In genomic region chr2:28164280-28164801, GRCh38 we compare ENCODE assay signal across 12 cellular contexts.
DNase-seq lines count a peak whose midpoint lies in the region; ATAC-seq and TF ChIP-seq lines count a peak whose summit lies in the region.
"Had no signal": no experiment of that assay in that cellular context is flagged by ENCODE, and none has a peak within 500 bp of the region (broad histone marks: within the 10 kb centered on the region; RNA-seq: fewer than 3 reads in every experiment).

No MANE protein-coding gene starts in this region.

- WGBS in lung, 2 donors: 56 to 68% methylated on average over 8 of the region's 8 CpGs

- no peak overlapping the region for H3K4me3 ChIP-seq in colonic mucosa
- H3K4me3 ChIP-seq in lung: no peak overlapping the region
- H3K4me3 ChIP-seq in upper lobe of right lung: no peak overlapping the region

- H3K27ac ChIP-seq in colonic mucosa (peak overlapping the region; percentile 38), lung (ENCODE audit: low read depth in 1 of 2, low read length in 1 of 2) (peak overlapping the region; percentile 47 to 74), upper lobe of right lung (peak overlapping the region; percentile 63)
- H3K27ac ChIP-seq: RWPE1 had no signal

- H3K36me3 ChIP-seq in colonic mucosa (no peaks in the 10 kb centered on the region), lung (ENCODE audit: control insufficient read depth in 2 of 2, insufficient read depth in 2 of 2, low read length in 2 of 2) (peaks cover 0 to 1% of the 10 kb centered on the region in 2 donors), upper lobe of right lung (no peaks in the 10 kb centered on the region)

- ATAC-seq in lung (ENCODE audit: insufficient read depth, low FRiP score) (no peak), upper lobe of right lung (peak; percentile 49), GM19455 (IDR thresholded peaks at IDR 0.05; ENCODE audit: unreplicated experiment) (no peak), HG02759 (IDR thresholded peaks at IDR 0.05; ENCODE audit: unreplicated experiment) (no peak)

- no peaks in the 10 kb centered on the region for H3K9me3 ChIP-seq in colonic mucosa
- H3K9me3 ChIP-seq in lung (ENCODE audit: control insufficient read depth in 2 of 2, insufficient read depth in 1 of 2, low read length in 1 of 2): no peaks in the 10 kb centered on the region
- no peaks in the 10 kb centered on the region for H3K9me3 ChIP-seq in upper lobe of right lung

- no peak overlapping the region for H3K9ac ChIP-seq in colonic mucosa (ENCODE audit: low read depth in 2 of 2, low read length in 2 of 2)

- intact Hi-C loops in colonic mucosa (cut with DNase I) (no loop called here), upper lobe of right lung (cut with DNase I) (no loop called here)

- H3K4me1 ChIP-seq in colonic mucosa (peaks cover 8% of the 10 kb centered on the region), lung (ENCODE audit: control insufficient read depth in 2 of 2, insufficient read depth in 2 of 2, low read length in 2 of 2) (peaks cover 6 to 21% of the 10 kb centered on the region in 2 donors), upper lobe of right lung (peaks cover 15% of the 10 kb centered on the region)

- H3K27me3 ChIP-seq in colonic mucosa (no peaks in the 10 kb centered on the region), lung (ENCODE audit: control insufficient read depth, insufficient read depth) (no peaks in the 10 kb centered on the region), upper lobe of right lung (no peaks in the 10 kb centered on the region)

- peak; percentile 68 for DNase-seq in NCI-H1105 treated with DMSO at 0.1 percent for 48 hours (lab: John Stamatoyannopoulos, UW)
- no peak for DNase-seq in colonic mucosa
- no peak for DNase-seq in lung (ENCODE audit: low spot score)
- DNase-seq in upper lobe of right lung: no peak
- no peak for DNase-seq in stimulated activated CD4-positive, alpha-beta T cell treated with anti-CD3 and anti-CD28 coated beads, Interleukin-12 subunit alpha, Interleukin-12 subunit beta, amount 100 ng/mL, for 4 hours
- DNase-seq: activated CD4-positive, alpha-beta T cell treated with anti-CD3 and anti-CD28 coated beads, Interleukin-2, amount 10 ng/mL, durations not matched to agents 7 days and 5 days; amygdala; GF-D8; hippocampal formation had no signal

- no peak for TF ChIP-seq CTCF in colonic mucosa (IDR thresholded peaks at IDR 0.05)
- no peak for TF ChIP-seq CTCF in lung (IDR thresholded peaks at IDR 0.05; ENCODE audit: control extremely low read depth, extremely low read depth)
- no peak for TF ChIP-seq CTCF in upper lobe of right lung (IDR thresholded peaks at IDR 0.05)
